Comparison of ENCODE assay signal across 8 cellular contexts in genomic region chr1:174800221-174800791, GRCh38.
DNase-seq lines count a peak whose midpoint lies in the region; ATAC-seq and TF ChIP-seq lines count a peak whose summit lies in the region.

No MANE protein-coding gene starts in this region.

- H3K4me2 ChIP-seq in skeletal muscle satellite cell (ENCODE audit: low read length): peak overlapping the region; percentile 91

- WGBS in adrenal gland, 4 donors: 0 to 5% (median 2%) methylated on average over 8 to 10 of the region's 10 CpGs
- no CpG with 5 or more reads among the region's 10 CpGs for WGBS in iPS DF 6.9 (ENCODE audit: insufficient coverage, insufficient read length)

- TF ChIP-seq POLR2A in adrenal gland (IDR thresholded peaks at IDR 0.05): no peak

- CTCF ChIA-PET in BJ (lab: Yijun Ruan, JAX): interaction anchor here (1.3 to 1.5 kb wide), 3 partner anchors 10 to 12 kb away, joined by 3 to 6 read pairs (median 5); no protein-coding TSS in a partner anchor

- no peaks in the 10 kb centered on the region for H3K9me3 ChIP-seq in adrenal gland (replicated peaks in 1 of 3)
- no peaks in the 10 kb centered on the region for H3K9me3 ChIP-seq in iPS DF 6.9 (ENCODE audit: control insufficient read depth, insufficient read depth, low read length)
- H3K9me3 ChIP-seq in skeletal muscle satellite cell (replicated peaks; ENCODE audit: low read length): no peaks in the 10 kb centered on the region

- peak overlapping the region; percentile 72 for H3K9ac ChIP-seq in skeletal muscle satellite cell (ENCODE audit: low read depth, low read length)

- TF ChIP-seq CTCF in BJ (IDR thresholded peaks at IDR 0.05; ENCODE audit: insufficient read depth, low read depth, low read length) (no peak), adrenal gland (IDR thresholded peaks at IDR 0.05) (no peak)

- POLR2A ChIA-PET in BJ (lab: Charles Lee): interaction anchor here (0.7 kb wide), 1 partner anchor 9 kb away, joined by 4 read pairs; no protein-coding TSS in a partner anchor

- H3K4me1 ChIP-seq in adrenal gland (replicated peaks in 1 of 2) (peaks cover 0 to 14% of the 10 kb centered on the region in 2 donors), iPS DF 6.9 (ENCODE audit: control insufficient read depth, insufficient read depth, low read length) (peaks cover 2% of the 10 kb centered on the region; the same call in 1 of the 2 replicates), skeletal muscle satellite cell (ENCODE audit: control insufficient read depth, insufficient read depth, low read length) (peaks cover 16% of the 10 kb centered on the region)

- DNase-seq in BJ (ENCODE audit: low read depth) (no peak), adrenal gland (peak; percentile 8 to 58 (median 25)), iPS DF 6.9 (ENCODE audit: low read depth, low spot score) (no peak), RPMI8226 (no peak), OCI-M2 (lab: John Stamatoyannopoulos, UW; ENCODE audit: unreplicated experiment) (no peak)

- peak overlapping the region; percentile 52 for H3K4me3 ChIP-seq in BJ (ENCODE audit: low read depth, low read length)
- H3K4me3 ChIP-seq in adrenal gland: peak overlapping the region in 3 of 4 donors; percentile 16 to 63 (median 23)
- H3K4me3 ChIP-seq in iPS DF 6.9 (ENCODE audit: low read length): peak overlapping the region; percentile 4; the same call in 1 of the 2 replicates
- peak overlapping the region; percentile 75 for H3K4me3 ChIP-seq in skeletal muscle satellite cell (ENCODE audit: low read length)

- H3K27ac ChIP-seq in adrenal gland: peak overlapping the region in 3 of 5 donors; percentile 48 to 76 (median 74)
- no peak overlapping the region for H3K27ac ChIP-seq in iPS DF 6.9 (ENCODE audit: low read length)

- H3K36me3 ChIP-seq in BJ (ENCODE audit: control insufficient read depth, insufficient read depth, low read length): no peaks in the 10 kb centered on the region
- no peaks in the 10 kb centered on the region for H3K36me3 ChIP-seq in adrenal gland (replicated peaks in 1 of 2)
- no peaks in the 10 kb centered on the region for H3K36me3 ChIP-seq in iPS DF 6.9 (ENCODE audit: control insufficient read depth, insufficient read depth, low read length)
- H3K36me3 ChIP-seq in skeletal muscle satellite cell (ENCODE audit: insufficient read depth, low read length): no peaks in the 10 kb centered on the region

- ATAC-seq in HG03135 (IDR thresholded peaks at IDR 0.05; ENCODE audit: unreplicated experiment): peak; percentile 20
- ATAC-seq in HG02588 (IDR thresholded peaks at IDR 0.05; ENCODE audit: unreplicated experiment): no peak

- H3K27me3 ChIP-seq in BJ (ENCODE audit: control insufficient read depth, insufficient read depth, low read length) (no peaks in the 10 kb centered on the region), adrenal gland (no peaks in the 10 kb centered on the region), iPS DF 6.9 (ENCODE audit: control insufficient read depth, insufficient read depth, low read length) (no peaks in the 10 kb centered on the region), skeletal muscle satellite cell (ENCODE audit: control insufficient read depth, insufficient read depth, low read length) (no peaks in the 10 kb centered on the region)

- intact Hi-C loops in adrenal gland (cut with DNase I): no loop called here

Comparison
In these comparisons a context has a peak if more than half of its experiments do, and no peak if none do; other contexts are left out.
1. DNase-seq: peak in adrenal gland (7 of 7); none in BJ (single experiment), iPS DF 6.9 (single experiment), RPMI8226 (single experiment) and OCI-M2 (single experiment).
2. H3K4me3 ChIP-seq: peak in every context shown above with its lines; median percentile 75 in skeletal muscle satellite cell; 52 in BJ; 23 in adrenal gland; 4 in iPS DF 6.9.